8 cellular contexts compared by ENCODE assay signal in the genomic region with DNA sequence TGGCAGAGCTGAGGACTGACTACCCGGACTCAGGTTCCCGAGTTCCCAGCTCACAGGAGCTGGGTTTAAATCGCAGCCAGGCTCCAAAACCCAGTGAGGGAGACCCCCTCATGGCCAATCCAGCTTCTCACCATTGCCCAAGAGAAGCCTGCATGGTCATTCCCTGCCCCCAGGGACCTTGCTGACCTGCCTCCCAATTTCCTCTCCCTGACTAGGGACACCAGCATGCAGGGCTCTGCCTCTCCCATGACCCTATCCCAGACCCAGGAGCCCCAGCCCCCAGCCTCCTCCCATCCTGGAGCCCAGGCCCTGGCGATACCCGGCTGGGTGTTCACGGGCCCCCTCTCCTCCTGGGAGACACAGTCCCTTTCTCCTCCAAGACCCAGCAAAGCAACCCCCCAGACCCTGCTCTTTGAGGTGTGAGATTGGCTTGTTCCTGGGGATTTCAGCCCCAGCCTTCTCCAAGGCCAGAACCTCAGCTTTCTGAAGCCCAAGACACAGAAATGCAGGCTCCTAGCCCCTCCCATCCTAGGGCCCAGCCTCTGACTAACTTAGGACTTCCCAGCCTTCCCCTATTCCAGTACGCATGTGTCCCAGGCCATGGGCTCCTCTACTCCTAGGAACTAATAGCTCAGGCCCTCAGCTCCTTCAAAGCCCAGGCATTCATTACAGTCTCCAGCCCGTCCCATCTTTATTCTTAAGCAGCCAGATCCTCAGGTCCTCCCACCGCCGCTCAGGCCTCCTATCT.
A peak's percentile ranks its signal among the peaks of the same experiment; 100 is the strongest.
DNase-seq lines count a peak whose midpoint lies in the region; ATAC-seq lines count a peak whose summit lies in the region.

No MANE protein-coding gene starts in this region.

- ATAC-seq in GM21737 (IDR thresholded peaks at IDR 0.05; ENCODE audit: unreplicated experiment) = no peak
- no peak for ATAC-seq in HG02759 (IDR thresholded peaks at IDR 0.05; ENCODE audit: unreplicated experiment)

- H3K27ac ChIP-seq in angular gyrus (ENCODE audit: low read depth, low read length) = peak overlapping the region; percentile 99
- H3K27ac ChIP-seq in rectal smooth muscle tissue (ENCODE audit: low read depth, low read length) = peak overlapping the region; percentile 86

- peak overlapping the region; percentile 91 for H3K4me3 ChIP-seq in rectal smooth muscle tissue (ENCODE audit: low read length)

- peaks cover 11% of the 10 kb centered on the region for H3K4me1 ChIP-seq in rectal smooth muscle tissue (ENCODE audit: control insufficient read depth, insufficient read depth, low read length)

- H3K36me3 ChIP-seq in rectal smooth muscle tissue (ENCODE audit: control insufficient read depth, insufficient read depth, low read length) = peaks cover 9% of the 10 kb centered on the region

- peak; percentile 88 for DNase-seq in EL
- peak; percentile 68 for DNase-seq in LoVo (ENCODE audit: low spot score)
- DNase-seq in hepatic stellate cell (ENCODE audit: low spot score) = peak; percentile 97
- no peak for DNase-seq in SHP77 treated with DMSO at 0.1 percent for 48 hours (lab: John Stamatoyannopoulos, UW)

- peak overlapping the region; percentile 77 for H3K9ac ChIP-seq in rectal smooth muscle tissue (ENCODE audit: low read length)

- no peaks in the 10 kb centered on the region for H3K27me3 ChIP-seq in rectal smooth muscle tissue (ENCODE audit: control insufficient read depth, insufficient read depth, low read length)
